Comparison of ENCODE assay signal across 8 cellular contexts in the genomic region with DNA sequence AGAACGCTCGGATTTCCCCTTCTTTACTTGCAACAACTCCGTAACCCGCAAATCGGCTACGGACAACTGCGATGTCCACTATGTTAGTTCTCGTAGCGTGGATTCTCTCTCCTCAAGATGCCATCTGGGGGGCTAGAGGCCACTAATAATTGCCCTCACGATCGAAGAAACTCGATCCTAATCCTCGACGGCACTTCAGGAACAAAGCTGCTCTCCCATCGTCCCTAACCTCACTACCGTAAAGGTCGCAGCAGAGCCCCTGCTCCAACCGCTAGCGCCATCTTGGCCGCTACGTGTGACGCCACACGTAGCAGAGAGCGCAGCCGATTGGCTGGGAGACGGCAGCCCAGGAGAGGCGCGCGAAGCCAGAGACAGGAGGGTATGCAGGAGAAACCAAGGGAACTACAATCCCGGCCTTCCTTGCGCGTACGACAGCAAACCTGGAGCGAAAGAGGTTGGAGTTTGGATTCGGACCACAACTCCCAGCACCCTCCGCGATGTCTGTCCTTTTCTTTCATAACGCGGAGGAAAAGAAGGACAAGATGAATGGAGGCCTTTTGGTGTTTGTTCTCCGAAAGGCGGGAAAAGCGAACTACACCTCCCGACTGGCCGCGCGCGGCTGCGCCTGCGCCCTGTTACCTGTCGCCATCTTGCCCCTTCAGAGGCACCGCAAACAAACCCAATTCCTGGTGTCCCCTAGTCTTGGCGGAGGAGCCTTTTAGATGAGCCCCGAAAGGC. TPM values are rescaled to one million over a fixed set of nuclear protein-coding genes. Genes with fewer than 3 reads are reported as not detected.
DNase-seq lines count a peak whose midpoint lies in the region; FAIRE-seq and TF ChIP-seq lines count a peak whose summit lies in the region.

A gene with protein sequence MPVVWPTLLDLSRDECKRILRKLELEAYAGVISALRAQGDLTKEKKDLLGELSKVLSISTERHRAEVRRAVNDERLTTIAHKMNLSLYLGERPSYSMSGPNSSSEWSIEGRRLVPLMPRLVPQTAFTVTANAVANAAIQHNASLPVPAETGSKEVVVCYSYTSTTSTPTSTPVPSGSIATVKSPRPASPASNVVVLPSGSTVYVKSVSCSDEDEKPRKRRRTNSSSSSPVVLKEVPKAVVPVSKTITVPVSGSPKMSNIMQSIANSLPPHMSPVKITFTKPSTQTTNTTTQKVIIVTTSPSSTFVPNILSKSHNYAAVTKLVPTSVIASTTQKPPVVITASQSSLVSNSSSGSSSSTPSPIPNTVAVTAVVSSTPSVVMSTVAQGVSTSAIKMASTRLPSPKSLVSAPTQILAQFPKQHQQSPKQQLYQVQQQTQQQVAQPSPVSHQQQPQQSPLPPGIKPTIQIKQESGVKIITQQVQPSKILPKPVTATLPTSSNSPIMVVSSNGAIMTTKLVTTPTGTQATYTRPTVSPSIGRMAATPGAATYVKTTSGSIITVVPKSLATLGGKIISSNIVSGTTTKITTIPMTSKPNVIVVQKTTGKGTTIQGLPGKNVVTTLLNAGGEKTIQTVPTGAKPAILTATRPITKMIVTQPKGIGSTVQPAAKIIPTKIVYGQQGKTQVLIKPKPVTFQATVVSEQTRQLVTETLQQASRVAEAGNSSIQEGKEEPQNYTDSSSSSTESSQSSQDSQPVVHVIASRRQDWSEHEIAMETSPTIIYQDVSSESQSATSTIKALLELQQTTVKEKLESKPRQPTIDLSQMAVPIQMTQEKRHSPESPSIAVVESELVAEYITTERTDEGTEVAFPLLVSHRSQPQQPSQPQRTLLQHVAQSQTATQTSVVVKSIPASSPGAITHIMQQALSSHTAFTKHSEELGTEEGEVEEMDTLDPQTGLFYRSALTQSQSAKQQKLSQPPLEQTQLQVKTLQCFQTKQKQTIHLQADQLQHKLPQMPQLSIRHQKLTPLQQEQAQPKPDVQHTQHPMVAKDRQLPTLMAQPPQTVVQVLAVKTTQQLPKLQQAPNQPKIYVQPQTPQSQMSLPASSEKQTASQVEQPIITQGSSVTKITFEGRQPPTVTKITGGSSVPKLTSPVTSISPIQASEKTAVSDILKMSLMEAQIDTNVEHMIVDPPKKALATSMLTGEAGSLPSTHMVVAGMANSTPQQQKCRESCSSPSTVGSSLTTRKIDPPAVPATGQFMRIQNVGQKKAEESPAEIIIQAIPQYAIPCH (N-terminal part only) (plus strand): TSS at position 635 of the 738 bp plus-strand sequence. CDS start 1,921 bp downstream, outside the sequence.

- peak within 1 kb of the TSS; percentile 99 for H3K9ac ChIP-seq in SK-N-MC (ENCODE audit: insufficient read length)
- H3K9ac ChIP-seq in neuronal stem cell (ENCODE audit: low read depth, low read length, poor library complexity) = peak within 1 kb of the TSS; percentile 97

- CTCF ChIA-PET in activated naive CD4-positive, alpha-beta T cell treated with anti-CD3 and anti-CD28 coated beads, Interleukin-2, amount 10 ng/mL, durations not matched to agents 7 days and 5 days (lab: Charles Lee) = interaction anchor here (0.6 kb wide), 1 partner anchor 66 kb away, joined by 3 read pairs; no protein-coding TSS in a partner anchor

- peak; percentile 100 for TF ChIP-seq POLR2A in NB4 (IDR thresholded peaks at IDR 0.05; ENCODE audit: extremely low read depth, insufficient read length)

- peak within 1 kb of the TSS; percentile 96 for H3K27ac Mint-ChIP-seq in HFFc6
- H3K27ac Mint-ChIP-seq in activated naive CD4-positive, alpha-beta T cell treated with anti-CD3 and anti-CD28 coated beads, Interleukin-2, amount 10 ng/mL, durations not matched to agents 7 days and 5 days = peak within 1 kb of the TSS; percentile 93

- H2BK15ac ChIP-seq in neuronal stem cell (ENCODE audit: low read length) = peak within 1 kb of the TSS; percentile 93

- no peaks in the 10 kb centered on the region for H3K27me3 ChIP-seq in neuronal stem cell (ENCODE audit: control insufficient read depth in 3 of 3, insufficient read depth in 3 of 3, low read depth in 1 of 3, low read length in 3 of 3)

- H3K4me2 ChIP-seq in neuronal stem cell (ENCODE audit: insufficient read depth, low read length, poor library complexity, severe bottlenecking) = peak within 1 kb of the TSS; percentile 61

- peak within 1 kb of the TSS; percentile 75 for H4K91ac ChIP-seq in neuronal stem cell (ENCODE audit: low read depth, low read length, poor library complexity)

- H3K36me3 ChIP-seq in SK-N-MC (ENCODE audit: insufficient read depth, low read length) (peaks cover 30% of the 10 kb centered on the region), neuronal stem cell (replicated peaks in 1 of 2; ENCODE audit: control insufficient read depth in 2 of 2, insufficient read depth in 2 of 2, low read length in 2 of 2) (peaks cover 3 to 56% of the 10 kb centered on the region in 2 donors)

- H3K27ac ChIP-seq in SK-N-MC (peak within 1 kb of the TSS; percentile 94), neuronal stem cell (replicated peaks; ENCODE audit: low read length) (peak within 1 kb of the TSS; percentile 91)

- H3K18ac ChIP-seq in neuronal stem cell (ENCODE audit: low read length) = peak within 1 kb of the TSS; percentile 93

- H3K4ac ChIP-seq in neuronal stem cell (ENCODE audit: low read length) = peak within 1 kb of the TSS; percentile 86

- no peaks in the 10 kb centered on the region for H3K9me3 Mint-ChIP-seq in HFFc6
- no peaks in the 10 kb centered on the region for H3K9me3 Mint-ChIP-seq in activated naive CD4-positive, alpha-beta T cell treated with anti-CD3 and anti-CD28 coated beads, Interleukin-2, amount 10 ng/mL, durations not matched to agents 7 days and 5 days

- H3K79me1 ChIP-seq in neuronal stem cell (ENCODE audit: low read depth, low read length) = peaks cover 9% of the 10 kb centered on the region

- H3K4me1 Mint-ChIP-seq in HFFc6 (ENCODE audit: low read depth) = peaks cover 22% of the 10 kb centered on the region
- peaks cover 36% of the 10 kb centered on the region for H3K4me1 Mint-ChIP-seq in activated naive CD4-positive, alpha-beta T cell treated with anti-CD3 and anti-CD28 coated beads, Interleukin-2, amount 10 ng/mL, durations not matched to agents 7 days and 5 days

- FAIRE-seq in frontal cortex (lab: Jason Lieb, UNC) = peak; percentile 76

- H3K4me3 Mint-ChIP-seq in HFFc6 = peak within 1 kb of the TSS; percentile 93
- H3K4me3 Mint-ChIP-seq in activated naive CD4-positive, alpha-beta T cell treated with anti-CD3 and anti-CD28 coated beads, Interleukin-2, amount 10 ng/mL, durations not matched to agents 7 days and 5 days = peak within 1 kb of the TSS; percentile 97

- H3K9me3 ChIP-seq in SK-N-MC (ENCODE audit: low read depth, low read length) (no peaks in the 10 kb centered on the region), neuronal stem cell (replicated peaks in 1 of 2; ENCODE audit: control insufficient read depth in 2 of 2, insufficient read depth in 1 of 2, low read depth in 1 of 2, low read length in 2 of 2) (no peaks in the 10 kb centered on the region)

- H3K36me3 Mint-ChIP-seq in HFFc6 (ENCODE audit: low read depth) = peaks cover 24% of the 10 kb centered on the region; the same call in 1 of the 2 replicates
- peaks cover 31% of the 10 kb centered on the region for H3K36me3 Mint-ChIP-seq in activated naive CD4-positive, alpha-beta T cell treated with anti-CD3 and anti-CD28 coated beads, Interleukin-2, amount 10 ng/mL, durations not matched to agents 7 days and 5 days

- H2AFZ ChIP-seq in neuronal stem cell (ENCODE audit: low read length) = peak within 1 kb of the TSS; percentile 87

- no peak within 1 kb of the TSS for H4K8ac ChIP-seq in neuronal stem cell (ENCODE audit: low read depth, low read length)

- peak within 1 kb of the TSS; percentile 76 for H2BK120ac ChIP-seq in neuronal stem cell (ENCODE audit: low read depth, low read length)

- peak within 1 kb of the TSS; percentile 99 for H2AK5ac ChIP-seq in neuronal stem cell (ENCODE audit: low read depth, low read length)

- H3K23ac ChIP-seq in neuronal stem cell (ENCODE audit: low read depth, low read length, poor library complexity) = peak within 1 kb of the TSS; percentile 22

- H3K14ac ChIP-seq in neuronal stem cell (ENCODE audit: low read length) = peak within 1 kb of the TSS; percentile 97

- peak within 1 kb of the TSS; percentile 99 for H2BK5ac ChIP-seq in neuronal stem cell (ENCODE audit: low read length)

- no peaks in the 10 kb centered on the region; the same call in 1 of the 2 replicates for H3K27me3 Mint-ChIP-seq in HFFc6 (ENCODE audit: insufficient read depth)
- H3K27me3 Mint-ChIP-seq in activated naive CD4-positive, alpha-beta T cell treated with anti-CD3 and anti-CD28 coated beads, Interleukin-2, amount 10 ng/mL, durations not matched to agents 7 days and 5 days = no peaks in the 10 kb centered on the region

- WGBS in neuronal stem cell (ENCODE audit: extremely low coverage in 2 of 2, insufficient read length in 2 of 2, insufficient replicate concordance in 1 of 2), 2 donors = no CpG with 5 or more reads among the region's 53 CpGs

- no peak for TF ChIP-seq CTCF in HFFc6 (IDR thresholded peaks at IDR 0.05)
- TF ChIP-seq CTCF in NB4 (IDR thresholded peaks at IDR 0.05; ENCODE audit: low read depth, low read length) = no peak
- TF ChIP-seq CTCF in subcutaneous adipose tissue (IDR thresholded peaks at IDR 0.05; ENCODE audit: low read depth) = no peak

- DNase-seq in GM04503 (ENCODE audit: low read depth) = peak; percentile 100
- DNase-seq in HFFc6 = peak; percentile 100
- DNase-seq in NB4 (ENCODE audit: low read depth) = peak; percentile 100
- DNase-seq in SK-N-MC (ENCODE audit: low read depth, low spot score) = peak; percentile 97
- DNase-seq in activated naive CD4-positive, alpha-beta T cell treated with anti-CD3 and anti-CD28 coated beads, Interleukin-2, amount 10 ng/mL, durations not matched to agents 7 days and 5 days = peak; percentile 96
- peak; percentile 79 to 89 for DNase-seq in frontal cortex (ENCODE audit: low spot score in 2 of 2)
- DNase-seq in neuronal stem cell (ENCODE audit: low spot score) = peak; percentile 99

- peak within 1 kb of the TSS; percentile 34 for H2BK12ac ChIP-seq in neuronal stem cell (ENCODE audit: low read length)

- H3K4me1 ChIP-seq in neuronal stem cell (ENCODE audit: control insufficient read depth in 2 of 2, insufficient read depth in 1 of 2, low read depth in 1 of 2, low read length in 2 of 2) = peaks cover 7 to 14% of the 10 kb centered on the region in 2 donors

- H3K4me3 ChIP-seq in NB4 (ENCODE audit: low read depth, low read length) = peak within 1 kb of the TSS; percentile 83
- H3K4me3 ChIP-seq in SK-N-MC = peak within 1 kb of the TSS; percentile 98
- H3K4me3 ChIP-seq in neuronal stem cell (ENCODE audit: low read length in 2 of 2) = peak within 1 kb of the TSS; percentile 81 to 98

RNA-seq across cellular contexts. Expression of the gene that starts here (rescaled TPM):
- total RNA-seq in HFFc6 (2021; fragmentation: NEBNext Ultra II Directional; extraction: Animal tissue kit (Norgen Biotek cat#: 25700)) = 10 to 100 TPM; 12.3 to 17.5 (median 15.2) TPM
- total RNA-seq in frontal cortex (28.9 TPM), subcutaneous adipose tissue (10 to 100 TPM; 29.9 to 36.7 (median 35.3) TPM)
- polyA plus RNA-seq in neuronal stem cell (2013, experiment 1 of 2) = 43.6 TPM
- 40.1 TPM for polyA plus RNA-seq in neuronal stem cell (2013, experiment 2 of 2)

Comparison
In these comparisons a context has a peak if more than half of its experiments do, and no peak if none do; other contexts are left out.
1. Peak in every context shown above with its lines: DNase-seq, H3K4me3 ChIP-seq and H3K27ac ChIP-seq.